ENCODE assay signal across 18 cellular contexts in genomic region chr2:197868136-197868535, GRCh38.
A peak's percentile ranks its signal among the peaks of the same experiment; 100 is the strongest.
DNase-seq lines count a peak whose midpoint lies in the region; ATAC-seq and TF ChIP-seq lines count a peak whose summit lies in the region.
"Had no signal": no experiment of that assay in that cellular context is flagged by ENCODE, and none has a peak within 500 bp of the region (broad histone marks: within the 10 kb centered on the region; RNA-seq: fewer than 3 reads in every experiment).

No MANE protein-coding gene starts in this region.

- DNase-seq in left ventricle myocardium inferior = no peak
- DNase-seq in right atrium auricular region (ENCODE audit: low spot score) = no peak
- DNase-seq in T-cell = no peak
- DNase-seq in naive thymus-derived CD4-positive, alpha-beta T cell = peak in 1 of 9 donors; percentile 29
- DNase-seq in DMS53 treated with DMSO at 0.1 percent for 48 hours (lab: John Stamatoyannopoulos, UW; ENCODE audit: unreplicated experiment) = no peak
- DNase-seq: AML-193; Caco-2; CD8-positive, alpha-beta memory T cell; DMS79; GDM1; KBM-7 had no signal

- peaks cover 3% of the 10 kb centered on the region for H3K36me3 Mint-ChIP-seq in T-cell
- peaks cover 0 to 6% (median 0%) of the 10 kb centered on the region in 5 donors for H3K36me3 Mint-ChIP-seq in naive thymus-derived CD4-positive, alpha-beta T cell
- H3K36me3 Mint-ChIP-seq: CD8-positive, alpha-beta memory T cell; IgD-negative memory B cell had no signal

- H3K27ac ChIP-seq in left ventricle myocardium inferior (replicated peaks) = peak overlapping the region; percentile 73
- peak overlapping the region in 1 of 2 donors; percentile 21 for H3K27ac ChIP-seq in right atrium auricular region
- H3K27ac ChIP-seq in naive thymus-derived CD4-positive, alpha-beta T cell (ENCODE audit: low read depth, low read length) = peak overlapping the region; percentile 75
- H3K27ac ChIP-seq: A549, C4-2B had no signal

- TF ChIP-seq CTCF in left ventricle myocardium inferior (IDR thresholded peaks at IDR 0.05; ENCODE audit: borderline replicate concordance) (no peak), right atrium auricular region (IDR thresholded peaks at IDR 0.05) (no peak)

- H3K9me3 Mint-ChIP-seq in T-cell = no peaks in the 10 kb centered on the region
- H3K9me3 Mint-ChIP-seq in naive thymus-derived CD4-positive, alpha-beta T cell = no peaks in the 10 kb centered on the region
- H3K9me3 Mint-ChIP-seq: CD8-positive, alpha-beta memory T cell; IgD-negative memory B cell had no signal

- intact Hi-C loops in left ventricle myocardium inferior (cut with micrococcal nuclease) = no loop called here
- intact Hi-C loops in naive thymus-derived CD4-positive, alpha-beta T cell (cut with micrococcal nuclease) = loop anchor here (2.0 to 10.0 kb wide), 4 partner anchors 19 to 184 kb away; partner anchors contain the start of gene MARS2 (in 2 of the 2)

- H3K4me1 ChIP-seq in left ventricle myocardium inferior (peaks cover 80% of the 10 kb centered on the region), right atrium auricular region (peaks cover 0 to 38% of the 10 kb centered on the region in 2 donors)
- H3K4me1 ChIP-seq in naive thymus-derived CD4-positive, alpha-beta T cell (ENCODE audit: control insufficient read depth in 2 of 2, insufficient read depth in 2 of 2, low read length in 2 of 2) = peaks cover 0 to 55% of the 10 kb centered on the region in 2 donors
- H3K4me1 ChIP-seq: A549, HAP-1 had no signal

- no peaks in the 10 kb centered on the region for H3K27me3 Mint-ChIP-seq in T-cell
- H3K27me3 Mint-ChIP-seq in naive thymus-derived CD4-positive, alpha-beta T cell = no peaks in the 10 kb centered on the region
- H3K27me3 Mint-ChIP-seq: IgD-negative memory B cell had no signal

- CTCF ChIA-PET in T-cell (lab: Charles Lee) = interaction anchor here (0.6 to 0.8 kb wide), 2 partner anchors 10 to 66 kb away, joined by 3 read pairs; no protein-coding TSS in a partner anchor
- CTCF ChIA-PET in naive thymus-derived CD4-positive, alpha-beta T cell (lab: Charles Lee) = interaction anchor here (0.6 to 1.6 kb wide), 3 partner anchors 15 to 129 kb away, joined by 4 to 5 read pairs (median 4); no protein-coding TSS in a partner anchor

- H3K4me1 Mint-ChIP-seq in T-cell = peaks cover 69 to 78% (median 70%) of the 10 kb centered on the region in 3 donors
- peaks cover 39 to 90% (median 85%) of the 10 kb centered on the region in 7 donors for H3K4me1 Mint-ChIP-seq in naive thymus-derived CD4-positive, alpha-beta T cell
- H3K4me1 Mint-ChIP-seq: IgD-negative memory B cell had no signal

- no peaks in the 10 kb centered on the region for H3K9me3 ChIP-seq in left ventricle myocardium inferior (replicated peaks)
- H3K9me3 ChIP-seq in right atrium auricular region = no peaks in the 10 kb centered on the region
- H3K9me3 ChIP-seq in naive thymus-derived CD4-positive, alpha-beta T cell (ENCODE audit: control insufficient read depth in 2 of 3, low read length in 3 of 3) = no peaks in the 10 kb centered on the region
- H3K9me3 ChIP-seq: A549, Caco-2, HAP-1 had no signal

- no peaks in the 10 kb centered on the region for H3K27me3 ChIP-seq in left ventricle myocardium inferior (ENCODE audit: low read depth)
- no peaks in the 10 kb centered on the region for H3K27me3 ChIP-seq in right atrium auricular region
- no peaks in the 10 kb centered on the region for H3K27me3 ChIP-seq in naive thymus-derived CD4-positive, alpha-beta T cell (ENCODE audit: control insufficient read depth in 2 of 2, insufficient read depth in 2 of 2, low read length in 2 of 2)

- POLR2A ChIA-PET in T-cell (lab: Charles Lee) = interaction anchor here in 1 of 2 donors (0.6 kb wide), 1 partner anchor 43 kb away, joined by 5 read pairs; no protein-coding TSS in a partner anchor
- POLR2A ChIA-PET in naive thymus-derived CD4-positive, alpha-beta T cell (lab: Charles Lee) = interaction anchor here (0.8 to 3.8 kb wide), 6 partner anchors 10 to 63 kb away, joined by 3 to 17 read pairs (median 6); no protein-coding TSS in a partner anchor

- H3K36me3 ChIP-seq in left ventricle myocardium inferior (no peaks in the 10 kb centered on the region), right atrium auricular region (no peaks in the 10 kb centered on the region)
- no peaks in the 10 kb centered on the region for H3K36me3 ChIP-seq in naive thymus-derived CD4-positive, alpha-beta T cell (ENCODE audit: control insufficient read depth in 2 of 3, insufficient read depth in 3 of 3, low read length in 3 of 3)
- H3K36me3 ChIP-seq: HAP-1 had no signal

- no peak overlapping the region for H3K4me3 ChIP-seq in left ventricle myocardium inferior
- no peak overlapping the region for H3K4me3 ChIP-seq in right atrium auricular region
- no peak overlapping the region for H3K4me3 ChIP-seq in naive thymus-derived CD4-positive, alpha-beta T cell (ENCODE audit: low read length)
- H3K4me3 ChIP-seq: A549, HAP-1 had no signal

- peak overlapping the region in 1 of 3 donors; percentile 78 for H3K4me3 Mint-ChIP-seq in T-cell
- H3K4me3 Mint-ChIP-seq in naive thymus-derived CD4-positive, alpha-beta T cell = peak overlapping the region in 8 of 10 donors; percentile 7 to 90 (median 40)
- H3K4me3 Mint-ChIP-seq: CD8-positive, alpha-beta memory T cell; IgD-negative memory B cell had no signal

- ATAC-seq in T-cell (replicated peaks in 1 of 4) (no peak), GM19455 (IDR thresholded peaks at IDR 0.05; ENCODE audit: unreplicated experiment) (no peak), GM18909 (IDR thresholded peaks at IDR 0.05; ENCODE audit: poor library complexity, unreplicated experiment) (no peak)
- ATAC-seq in naive thymus-derived CD4-positive, alpha-beta T cell = no peak
- ATAC-seq: A549, HepG2 had no signal

- H3K27ac Mint-ChIP-seq in T-cell = peak overlapping the region; percentile 53 to 89
- H3K27ac Mint-ChIP-seq in naive thymus-derived CD4-positive, alpha-beta T cell = peak overlapping the region in 8 of 9 donors; percentile 93 to 99 (median 96)
- H3K27ac Mint-ChIP-seq: IgD-negative memory B cell had no signal
